8 cellular contexts compared by ENCODE assay signal in genomic region chr9:125241000-125241862, GRCh38.
DNase-seq lines count a peak whose midpoint lies in the region; ATAC-seq and TF ChIP-seq lines count a peak whose summit lies in the region.

Gene HSPA5, minus strand, starts transcription at chr9:125241343. Its CDS starts 217 bp downstream, at chr9:125241126.

- H3K4me1 Mint-ChIP-seq in central memory CD8-positive, alpha-beta T cell = peaks cover 37% of the 10 kb centered on the region

- peak within 1 kb of the TSS; percentile 99 for H3K27ac Mint-ChIP-seq in central memory CD8-positive, alpha-beta T cell (ENCODE audit: low read depth)

- peak within 1 kb of the TSS; percentile 96 for H3K4me3 Mint-ChIP-seq in central memory CD8-positive, alpha-beta T cell

- DNase-seq in AG10803 (ENCODE audit: low read depth) = peak; percentile 100
- peak; percentile 94 to 97 for DNase-seq in NCI-H446 (lab: John Stamatoyannopoulos, UW)
- DNase-seq in activated CD4-positive, CD25-positive, alpha-beta regulatory T cell treated with anti-CD3 and anti-CD28 coated beads, Interleukin-2, amount 50 U/mL, for 16 hours (ENCODE audit: low read depth, low spot score) = peak; percentile 99
- DNase-seq in central memory CD8-positive, alpha-beta T cell (ENCODE audit: low spot score in 2 of 2) = peak; percentile 98 to 99
- DNase-seq in iris pigment epithelial cell (ENCODE audit: low read depth) = peak; percentile 100
- peak; percentile 99 to 100 for DNase-seq in stimulated activated CD4-positive, alpha-beta T cell treated with anti-CD3 and anti-CD28 coated beads, Interleukin-12 subunit alpha, Interleukin-12 subunit beta, amount 100 ng/mL, for 24 hours (ENCODE audit: low read depth in 2 of 2)

- peaks cover 61% of the 10 kb centered on the region for H3K36me3 Mint-ChIP-seq in central memory CD8-positive, alpha-beta T cell (ENCODE audit: insufficient read depth)

- peak; percentile 91 for ATAC-seq in GM19025 (IDR thresholded peaks at IDR 0.05; ENCODE audit: low read depth, unreplicated experiment)
- ATAC-seq in HG03342 (IDR thresholded peaks at IDR 0.05; ENCODE audit: unreplicated experiment) = peak; percentile 91
- ATAC-seq in central memory CD8-positive, alpha-beta T cell (replicated peaks; ENCODE audit: extremely low read depth, poor library complexity, severe bottlenecking) = peak; percentile 89

- no peak for TF ChIP-seq CTCF in AG10803 (conservative IDR thresholded peaks at IDR 0.05; ENCODE audit: low read length)

- peak within 1 kb of the TSS; percentile 98 for H3K4me3 ChIP-seq in AG10803 (ENCODE audit: low read length)

- H3K9me3 Mint-ChIP-seq in central memory CD8-positive, alpha-beta T cell = no peaks in the 10 kb centered on the region

- H3K27me3 Mint-ChIP-seq in central memory CD8-positive, alpha-beta T cell = no peaks in the 10 kb centered on the region

Comparison
In these comparisons a context has a peak if more than half of its experiments do, and no peak if none do; other contexts are left out.
1. Peak in every context shown above with its lines: DNase-seq, ATAC-seq and H3K4me3 ChIP-seq.